8 cellular contexts compared by ENCODE assay signal in the genomic region with DNA sequence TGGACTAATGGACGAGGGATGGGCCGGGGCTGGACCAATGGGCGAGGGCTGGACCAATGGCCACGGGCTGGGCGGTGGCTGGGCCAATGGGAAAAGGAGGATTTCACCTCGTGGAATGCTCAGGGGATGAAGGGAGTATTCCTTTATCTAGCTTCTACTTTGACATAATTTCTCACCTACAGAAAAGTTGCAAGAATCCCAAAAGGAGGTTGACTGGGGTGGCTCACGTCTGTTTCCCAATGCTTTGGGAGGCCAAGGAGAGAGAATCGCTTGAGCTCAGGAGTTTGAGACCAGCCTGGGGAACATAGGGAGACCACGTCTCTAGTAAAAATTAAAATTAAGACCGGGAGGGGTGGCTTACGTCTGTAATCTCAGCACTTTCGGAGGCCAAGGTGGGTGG. TPM values are rescaled to one million over a fixed set of nuclear protein-coding genes. Genes with fewer than 3 reads are reported as not detected.
DNase-seq lines count a peak whose midpoint lies in the region; ATAC-seq and TF ChIP-seq lines count a peak whose summit lies in the region.

No MANE protein-coding gene starts in this region.

- peak overlapping the region; percentile 91 for H3K4me3 Mint-ChIP-seq in T-helper 1 cell treated with Interleukin-12 subunit alpha and Interleukin-12 subunit beta and Interleukin-4 antibody, amounts not matched to agents 30 μg/mL and 1 μg/mL, for 36 hours
- peak overlapping the region; percentile 97 for H3K4me3 Mint-ChIP-seq in T-helper 17 cell

- H3K4me1 ChIP-seq in fibroblast of lung (ENCODE audit: control insufficient read depth, extremely low read depth, insufficient read depth, low read length) (peaks cover 6% of the 10 kb centered on the region), skeletal muscle tissue (ENCODE audit: control insufficient read depth in 3 of 3, insufficient read depth in 3 of 3, low read length in 3 of 3) (peaks cover 9 to 21% (median 18%) of the 10 kb centered on the region in 3 donors)

- H3K27me3 ChIP-seq in fibroblast of lung (ENCODE audit: control insufficient read depth, insufficient read depth, low read length) (no peaks in the 10 kb centered on the region), skeletal muscle tissue (ENCODE audit: control insufficient read depth in 3 of 3, insufficient read depth in 3 of 3, low read length in 3 of 3) (no peaks in the 10 kb centered on the region)

- H3K9ac ChIP-seq in fibroblast of lung (ENCODE audit: insufficient read depth, low read length) (no peak overlapping the region), skeletal muscle tissue (ENCODE audit: low read depth in 1 of 3, low read length in 3 of 3) (no peak overlapping the region)

- H3K9me3 ChIP-seq in T-helper 17 cell (ENCODE audit: control insufficient read depth, low read length, poor library complexity, severe bottlenecking) (no peaks in the 10 kb centered on the region), fibroblast of lung (ENCODE audit: control insufficient read depth, insufficient read depth, low read depth, low read length) (no peaks in the 10 kb centered on the region), skeletal muscle tissue (ENCODE audit: control insufficient read depth in 3 of 3, low read length in 3 of 3) (no peaks in the 10 kb centered on the region)

- no peaks in the 10 kb centered on the region for H3K36me3 ChIP-seq in fibroblast of lung (ENCODE audit: control insufficient read depth, insufficient read depth, low read length)
- no peaks in the 10 kb centered on the region for H3K36me3 ChIP-seq in skeletal muscle tissue (ENCODE audit: control insufficient read depth in 3 of 3, insufficient read depth in 3 of 3, low read length in 3 of 3)

- DNase-seq in T-helper 1 cell, result no peak
- no peak for DNase-seq in T-helper 17 cell
- DNase-seq in fibroblast of lung (ENCODE audit: low read depth in 2 of 2), result no peak
- DNase-seq in NCI-H345 treated with DMSO at 0.1 percent for 48 hours (lab: John Stamatoyannopoulos, UW; ENCODE audit: unreplicated experiment), result no peak

- H3K4me2 ChIP-seq in fibroblast of lung (ENCODE audit: extremely low read depth, insufficient read depth, low read length), result peak overlapping the region; percentile 40

- H3K4me1 Mint-ChIP-seq in T-helper 1 cell treated with Interleukin-12 subunit alpha and Interleukin-12 subunit beta and Interleukin-4 antibody, amounts not matched to agents 30 μg/mL and 1 μg/mL, for 36 hours (ENCODE audit: low read depth), result peaks cover 24% of the 10 kb centered on the region
- H3K4me1 Mint-ChIP-seq in T-helper 17 cell, result peaks cover 22% of the 10 kb centered on the region

- no peaks in the 10 kb centered on the region for H3K9me3 Mint-ChIP-seq in T-helper 1 cell treated with Interleukin-12 subunit alpha and Interleukin-12 subunit beta and Interleukin-4 antibody, amounts not matched to agents 30 μg/mL and 1 μg/mL, for 36 hours

- ATAC-seq in T-helper 17 cell, result no peak
- ATAC-seq in HG02938 (IDR thresholded peaks at IDR 0.05; ENCODE audit: unreplicated experiment), result no peak
- no peak for ATAC-seq in GM21529 (IDR thresholded peaks at IDR 0.05; ENCODE audit: unreplicated experiment)

- no peaks in the 10 kb centered on the region for H3K27me3 Mint-ChIP-seq in T-helper 1 cell treated with Interleukin-12 subunit alpha and Interleukin-12 subunit beta and Interleukin-4 antibody, amounts not matched to agents 30 μg/mL and 1 μg/mL, for 36 hours (ENCODE audit: low read depth)
- H3K27me3 Mint-ChIP-seq in T-helper 17 cell, result no peaks in the 10 kb centered on the region

- H2AFZ ChIP-seq in fibroblast of lung (ENCODE audit: low read length), result no peak overlapping the region

- no peak for TF ChIP-seq CTCF in fibroblast of lung (conservative IDR thresholded peaks at IDR 0.05 in 1 of 2, IDR thresholded peaks at IDR 0.05 in 1 of 2; ENCODE audit: low read depth in 1 of 2, low read length in 2 of 2)

- peak overlapping the region; percentile 70 for H3K27ac Mint-ChIP-seq in T-helper 1 cell treated with Interleukin-12 subunit alpha and Interleukin-12 subunit beta and Interleukin-4 antibody, amounts not matched to agents 30 μg/mL and 1 μg/mL, for 36 hours
- H3K27ac Mint-ChIP-seq in T-helper 17 cell, result peak overlapping the region; percentile 63

- H3K4me3 ChIP-seq in fibroblast of lung (replicated peaks in 1 of 4; ENCODE audit: control extremely low read depth in 1 of 4, insufficient read depth in 1 of 4, low read depth in 3 of 4, low read length in 4 of 4), result no peak overlapping the region
- H3K4me3 ChIP-seq in skeletal muscle tissue (ENCODE audit: low read length in 3 of 3), result peak overlapping the region in 1 of 3 donors; percentile 17

- H3K36me3 Mint-ChIP-seq in T-helper 1 cell treated with Interleukin-12 subunit alpha and Interleukin-12 subunit beta and Interleukin-4 antibody, amounts not matched to agents 30 μg/mL and 1 μg/mL, for 36 hours (ENCODE audit: low read depth), result no peaks in the 10 kb centered on the region
- H3K36me3 Mint-ChIP-seq in T-helper 17 cell (ENCODE audit: low read depth), result no peaks in the 10 kb centered on the region

- no peaks in the 10 kb centered on the region for H4K20me1 ChIP-seq in fibroblast of lung (ENCODE audit: control insufficient read depth, extremely low read depth, insufficient read depth, low read length)

- H3K27ac ChIP-seq in fibroblast of lung (ENCODE audit: insufficient read depth, low read length), result no peak overlapping the region
- peak overlapping the region; percentile 20 for H3K27ac ChIP-seq in skeletal muscle tissue (ENCODE audit: low read depth, low read length)

- no peaks in the 10 kb centered on the region for H3K79me2 ChIP-seq in fibroblast of lung (ENCODE audit: control insufficient read depth, insufficient read depth, low read length)

RNA-seq across cellular contexts. Expression of gene FLYWCH1, which starts 5.7 kb away (rescaled TPM):
- 10 to 100 TPM; 41.4 to 97.1 TPM for total RNA-seq in T-helper 17 cell
- total RNA-seq in fibroblast of lung, result 44.4 and 58.5 TPM in 2 replicates
- polyA plus RNA-seq in fibroblast of lung, result 12.0 and 16.4 TPM in 2 replicates
- polyA plus RNA-seq in fibroblast of lung (2012), result 18.7 and 24.0 TPM in 2 replicates
- polyA minus RNA-seq in fibroblast of lung (ENCODE audit: low replicate concordance), result 15.7 and 18.2 TPM in 2 replicates
- total RNA-seq in skeletal muscle tissue, result 11.0 TPM

RNA-seq across cellular contexts. Expression of gene FLYWCH2, which starts 23.0 kb away (rescaled TPM):
- total RNA-seq in T-helper 17 cell, result 10 to 100 TPM; 11.6 to 15.1 TPM
- total RNA-seq in fibroblast of lung, result 55.2 and 56.8 TPM in 2 replicates
- 18.1 and 21.2 TPM in 2 replicates for polyA plus RNA-seq in fibroblast of lung
- 42.6 and 42.8 TPM in 2 replicates for polyA plus RNA-seq in fibroblast of lung (2012)
- polyA minus RNA-seq in fibroblast of lung (ENCODE audit: low replicate concordance), result 2.7 and 4.8 TPM in 2 replicates
- 10.4 TPM for total RNA-seq in skeletal muscle tissue

RNA-seq across cellular contexts. Expression of gene PRSS22, which starts 48.0 kb away (rescaled TPM):
- total RNA-seq in T-helper 17 cell (under 1 TPM; 0.37 to 0.92 TPM), fibroblast of lung (0.17 TPM in 1 of 2 replicates, not detected in the other), skeletal muscle tissue (not detected)
- not detected in 2 replicates for polyA plus RNA-seq in fibroblast of lung
- 0.13 TPM in 1 of 2 replicates, not detected in the other for polyA plus RNA-seq in fibroblast of lung (2012)
- polyA minus RNA-seq in fibroblast of lung (ENCODE audit: low replicate concordance), result not detected in 2 replicates

RNA-seq across cellular contexts. Expression of gene KREMEN2, which starts 58.1 kb away (rescaled TPM):
- total RNA-seq in T-helper 17 cell (not detected), fibroblast of lung (not detected in 2 replicates), skeletal muscle tissue (1.6 TPM)
- polyA plus RNA-seq in fibroblast of lung, result not detected in 2 replicates
- polyA plus RNA-seq in fibroblast of lung (2012), result 0.14 TPM in 1 of 2 replicates, not detected in the other
- polyA minus RNA-seq in fibroblast of lung (ENCODE audit: low replicate concordance), result not detected in 2 replicates
